Comparison of ENCODE assay signal across 1 cellular context in the genomic region with DNA sequence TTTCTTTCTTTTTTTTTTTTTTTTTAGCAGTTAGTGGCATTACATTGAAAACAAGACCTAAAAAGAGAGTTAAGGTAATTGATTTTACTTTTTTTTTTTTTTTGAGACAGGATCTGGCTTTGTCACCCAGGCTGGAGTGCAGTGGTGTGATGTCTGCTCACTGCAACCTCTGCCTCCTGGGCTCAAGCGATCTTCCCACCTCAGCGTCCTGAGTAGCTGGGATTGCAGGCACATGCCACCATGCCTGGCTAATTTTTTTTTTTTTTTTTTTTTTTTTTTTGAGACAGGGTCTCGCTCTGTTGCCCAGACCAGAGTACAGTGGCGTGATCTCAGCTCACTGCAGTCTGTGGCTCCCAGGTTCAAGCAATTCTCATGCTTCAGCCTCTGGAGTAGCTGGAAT. TPM values are rescaled to one million over a fixed set of nuclear protein-coding genes. Genes with fewer than 3 reads are reported as not detected.
"Had no signal": no experiment of that assay in that cellular context is flagged by ENCODE, and none has a peak within 500 bp of the region (broad histone marks: within the 10 kb centered on the region; RNA-seq: fewer than 3 reads in every experiment).

No MANE protein-coding gene starts in this region.

RNA-seq across cellular contexts. Expression of a gene that starts 54.7 kb away (rescaled TPM):
- polyA plus RNA-seq: immature natural killer cell had no signal
